In genomic region chr16:28155293-28155692, GRCh38 we compare ENCODE assay signal across 20 cellular contexts. TPM values are rescaled to one million over a fixed set of nuclear protein-coding genes. Genes with fewer than 3 reads are reported as not detected.
A peak's percentile ranks its signal among the peaks of the same experiment; 100 is the strongest.
DNase-seq lines count a peak whose midpoint lies in the region; ATAC-seq and TF ChIP-seq lines count a peak whose summit lies in the region.
"Had no signal": no experiment of that assay in that cellular context is flagged by ENCODE, and none has a peak within 500 bp of the region (broad histone marks: within the 10 kb centered on the region; RNA-seq: fewer than 3 reads in every experiment).

No MANE protein-coding gene starts in this region.

- peaks cover 57% of the 10 kb centered on the region for H3K4me1 Mint-ChIP-seq in activated naive CD4-positive, alpha-beta T cell treated with anti-CD3 and anti-CD28 coated beads for 36 hours (ENCODE audit: low read depth)
- H3K4me1 Mint-ChIP-seq in T-helper 17 cell = peaks cover 44% of the 10 kb centered on the region

- no peak for DNase-seq in activated naive CD4-positive, alpha-beta T cell treated with anti-CD3 and anti-CD28 coated beads for 36 hours
- no peak for DNase-seq in activated naive CD4-positive, alpha-beta T cell treated with anti-CD3 and anti-CD28 coated beads, Interleukin-2, amount 50 U/mL, for 72 hours (ENCODE audit: low spot score in 2 of 2)
- DNase-seq in NCI-H146 treated with DMSO at 0.1 percent for 48 hours (lab: John Stamatoyannopoulos, UW; ENCODE audit: unreplicated experiment) = peak; percentile 16
- no peak for DNase-seq in T-helper 17 cell
- peak; percentile 50 for DNase-seq in osteoblast (ENCODE audit: insufficient read length, low spot score, missing footprints)
- DNase-seq in stimulated activated CD4-positive, alpha-beta T cell treated with anti-CD3 and anti-CD28 coated beads, Interleukin-1b, Interleukin-23, amount 100 ng/mL, for 48 hours = no peak
- DNase-seq in ureter (ENCODE audit: low spot score) = no peak
- DNase-seq: amygdala; central memory CD4-positive, alpha-beta T cell; DMS79; glutamatergic neuron; natural killer cell; NCI-H524; tibial artery had no signal

- TF ChIP-seq CTCF in osteoblast (IDR thresholded peaks at IDR 0.05; ENCODE audit: extremely low read depth, low read depth, low read length) = no peak

- H3K9me3 ChIP-seq in T-helper 17 cell (ENCODE audit: control insufficient read depth, low read length, poor library complexity, severe bottlenecking) (no peaks in the 10 kb centered on the region), osteoblast (ENCODE audit: low read depth, low read length) (no peaks in the 10 kb centered on the region)
- H3K9me3 ChIP-seq: prostate gland, SJSA1, tibial artery had no signal

- H3K27ac ChIP-seq in osteoblast (ENCODE audit: low read depth, low read length) = no peak overlapping the region
- H3K27ac ChIP-seq: prostate gland, SJSA1, tibial artery had no signal

- no peak overlapping the region for H3K4me2 ChIP-seq in osteoblast (ENCODE audit: insufficient read depth, low read length)
- H3K4me2 ChIP-seq: smooth muscle cell had no signal

- peaks cover 49% of the 10 kb centered on the region for H3K36me3 ChIP-seq in osteoblast (ENCODE audit: insufficient read depth, low read length)
- H3K36me3 ChIP-seq: prostate gland had no signal

- no peaks in the 10 kb centered on the region for H3K9me3 Mint-ChIP-seq in activated naive CD4-positive, alpha-beta T cell treated with anti-CD3 and anti-CD28 coated beads for 36 hours
- H3K9me3 Mint-ChIP-seq in activated naive CD4-positive, alpha-beta T cell treated with anti-CD3 and anti-CD28 coated beads, Interleukin-2, amount 50 U/mL, for 72 hours = no peaks in the 10 kb centered on the region
- H3K9me3 Mint-ChIP-seq: IgD-negative memory B cell; natural killer cell; T-helper 2 cell treated with Interferon-gamma antibody and Interleukin-4, amounts not matched to agents 5 μg/mL and 100 μg/mL, for 36 hours had no signal

- H4K20me1 ChIP-seq in osteoblast (ENCODE audit: insufficient read depth, low read length) = no peaks in the 10 kb centered on the region

- no peak overlapping the region for H3K4me3 Mint-ChIP-seq in activated naive CD4-positive, alpha-beta T cell treated with anti-CD3 and anti-CD28 coated beads for 36 hours
- H3K4me3 Mint-ChIP-seq in T-helper 17 cell = no peak overlapping the region
- H3K4me3 Mint-ChIP-seq: IgD-negative memory B cell; natural killer cell; T-helper 2 cell treated with Interferon-gamma antibody and Interleukin-4, amounts not matched to agents 5 μg/mL and 100 μg/mL, for 36 hours had no signal

- no peaks in the 10 kb centered on the region for H3K4me1 ChIP-seq in osteoblast (ENCODE audit: insufficient read depth, low read length)
- H3K4me1 ChIP-seq: prostate gland, SJSA1, tibial artery had no signal

- no peaks in the 10 kb centered on the region for H3K27me3 Mint-ChIP-seq in activated naive CD4-positive, alpha-beta T cell treated with anti-CD3 and anti-CD28 coated beads for 36 hours (ENCODE audit: low read depth)
- no peaks in the 10 kb centered on the region for H3K27me3 Mint-ChIP-seq in T-helper 17 cell
- H3K27me3 Mint-ChIP-seq: IgD-negative memory B cell had no signal

- H3K36me3 Mint-ChIP-seq in activated naive CD4-positive, alpha-beta T cell treated with anti-CD3 and anti-CD28 coated beads for 36 hours (ENCODE audit: low read depth) = peaks cover 47% of the 10 kb centered on the region
- peaks cover 18 to 54% of the 10 kb centered on the region in 2 donors for H3K36me3 Mint-ChIP-seq in activated naive CD4-positive, alpha-beta T cell treated with anti-CD3 and anti-CD28 coated beads, Interleukin-2, amount 50 U/mL, for 72 hours
- peaks cover 21% of the 10 kb centered on the region for H3K36me3 Mint-ChIP-seq in T-helper 17 cell (ENCODE audit: low read depth)
- H3K36me3 Mint-ChIP-seq: IgD-negative memory B cell had no signal

- intact Hi-C loops in activated naive CD4-positive, alpha-beta T cell treated with anti-CD3 and anti-CD28 coated beads for 36 hours (cut with micrococcal nuclease) = no loop called here

- no peak overlapping the region for H3K4me3 ChIP-seq in osteoblast (ENCODE audit: insufficient read depth, low read length)
- H3K4me3 ChIP-seq: prostate gland, SJSA1, smooth muscle cell, tibial artery had no signal

- no peak overlapping the region for H2AFZ ChIP-seq in osteoblast (ENCODE audit: low read length)

- no peak for ATAC-seq in activated naive CD4-positive, alpha-beta T cell treated with anti-CD3 and anti-CD28 coated beads, Interleukin-2, amount 50 U/mL, for 72 hours
- ATAC-seq in T-helper 17 cell = peak; percentile 87
- ATAC-seq: activated CD4-positive, CD25-positive, alpha-beta regulatory T cell treated with anti-CD3 and anti-CD28 coated beads, Interleukin-2, amount 50 U/mL, for 24 hours; natural killer cell had no signal

- CTCF ChIA-PET in activated naive CD4-positive, alpha-beta T cell treated with anti-CD3 and anti-CD28 coated beads for 36 hours (lab: Charles Lee) = interaction anchor here (0.6 to 1.5 kb wide), 2 partner anchors 45 to 47 kb away, joined by 3 to 4 read pairs; no protein-coding TSS in a partner anchor

- peak overlapping the region; percentile 56 for H3K27ac Mint-ChIP-seq in activated naive CD4-positive, alpha-beta T cell treated with anti-CD3 and anti-CD28 coated beads for 36 hours
- peak overlapping the region in 1 of 2 donors; percentile 21 for H3K27ac Mint-ChIP-seq in activated naive CD4-positive, alpha-beta T cell treated with anti-CD3 and anti-CD28 coated beads, Interleukin-2, amount 50 U/mL, for 72 hours
- peak overlapping the region; percentile 93 for H3K27ac Mint-ChIP-seq in T-helper 17 cell
- H3K27ac Mint-ChIP-seq: T-helper 2 cell treated with Interferon-gamma antibody and Interleukin-4, amounts not matched to agents 5 μg/mL and 100 μg/mL, for 36 hours had no signal

- peaks cover 74% of the 10 kb centered on the region for H3K79me2 ChIP-seq in osteoblast (ENCODE audit: insufficient read depth, low read length)

- H3K27me3 ChIP-seq in osteoblast (ENCODE audit: insufficient read depth, low read length) = no peaks in the 10 kb centered on the region
- H3K27me3 ChIP-seq: SJSA1, tibial artery had no signal

RNA-seq across cellular contexts. Expression of gene XPO6, which starts 56.5 kb away (rescaled TPM):
- 100 to 1,000 TPM; 215 to 229 TPM for total RNA-seq in activated naive CD4-positive, alpha-beta T cell treated with anti-CD3 and anti-CD28 coated beads for 36 hours
- 100 to 1,000 TPM; 204 to 278 TPM for total RNA-seq in activated naive CD4-positive, alpha-beta T cell treated with anti-CD3 and anti-CD28 coated beads, Interleukin-2, amount 50 U/mL, for 72 hours
- total RNA-seq in T-helper 17 cell (100 to 1,000 TPM; 308 to 310 TPM), osteoblast (82.2 and 102 TPM in 2 replicates), ureter (145 TPM)

Comparison
In these comparisons a context has a peak if more than half of its experiments do, and no peak if none do; other contexts are left out.
1. DNase-seq: peak in NCI-H146 treated with DMSO at 0.1 percent for 48 hours (single experiment) and osteoblast (single experiment); none in activated naive CD4-positive, alpha-beta T cell treated with anti-CD3 and anti-CD28 coated beads for 36 hours (single experiment), activated naive CD4-positive, alpha-beta T cell treated with anti-CD3 and anti-CD28 coated beads, Interleukin-2, amount 50 U/mL, for 72 hours (0 of 2), T-helper 17 cell (0 of 3), stimulated activated CD4-positive, alpha-beta T cell treated with anti-CD3 and anti-CD28 coated beads, Interleukin-1b, Interleukin-23, amount 100 ng/mL, for 48 hours (single experiment) and ureter (single experiment).